ENCODE assay signal across 8 cellular contexts in genomic region chr7:27196287-27196739, GRCh38. TPM values are rescaled to one million over a fixed set of nuclear protein-coding genes. Genes with fewer than 3 reads are reported as not detected.
DNase-seq lines count a peak whose midpoint lies in the region; ATAC-seq and TF ChIP-seq lines count a peak whose summit lies in the region.

No MANE protein-coding gene starts in this region.

- no TSS peak for BruUV-seq in OCI-LY7 (replicated peaks; lab: Mats Ljungman, UMichigan)

- H3K79me2 ChIP-seq in OCI-LY7 (ENCODE audit: insufficient read depth, low read depth, low read length): no peaks in the 10 kb centered on the region

- no peaks in the 10 kb centered on the region for H3K36me3 Mint-ChIP-seq in nephron progenitor cell (ENCODE audit: low read depth)

- TF ChIP-seq CTCF in HL-60 (IDR thresholded peaks at IDR 0.05; ENCODE audit: insufficient read depth, low read length) (peak; percentile 36), OCI-LY7 (conservative IDR thresholded peaks at IDR 0.05; ENCODE audit: low read length) (peak; percentile 96), nephron progenitor cell (IDR thresholded peaks at IDR 0.05) (peak; percentile 82)

- H3K4me2 ChIP-seq in OCI-LY7 (ENCODE audit: low read length): no peak overlapping the region

- H3K9me3 ChIP-seq in OCI-LY7 (ENCODE audit: low read length): no peaks in the 10 kb centered on the region

- no peak overlapping the region for H3K27ac Mint-ChIP-seq in nephron progenitor cell

- H3K27ac ChIP-seq in HL-60 (replicated peaks) (no peak overlapping the region), OCI-LY7 (ENCODE audit: low read depth, low read length, poor library complexity, severe bottlenecking) (no peak overlapping the region)

- H3K4me1 ChIP-seq in OCI-LY7 (ENCODE audit: insufficient read depth, low read length, poor library complexity, severe bottlenecking): peaks cover 10% of the 10 kb centered on the region

- DNase-seq in C1 segment of cervical spinal cord (lab: John Stamatoyannopoulos, UW) (peak in 8 of 14 donors; percentile 8 to 66 (median 37)), HL-60 (ENCODE audit: low read depth in 1 of 2, low spot score in 1 of 2) (peak; percentile 69 to 72), OCI-LY7 (ENCODE audit: low spot score) (peak; percentile 74), activated T-cell treated with anti-CD3 and anti-CD28 coated beads for 4 hours (peak; percentile 84), erythroblast (lab: John Stamatoyannopoulos, UW) (peak; percentile 74 to 89), nephron progenitor cell (peak; percentile 92)
- DNase-seq in stimulated activated naive CD8-positive, alpha-beta T cell treated with anti-CD3 and anti-CD28 coated beads, Interleukin-15, Interleukin-2, amounts not matched to agents 100 U/mL and 50 U/mL, for 24 hours: peak; percentile 85

- H3K4me1 Mint-ChIP-seq in nephron progenitor cell: peaks cover 26% of the 10 kb centered on the region

- intact Hi-C loops in OCI-LY7 (cut with micrococcal nuclease; ENCODE audit: unreplicated experiment): loop anchor here (1.0 to 10.0 kb wide), 7 partner anchors 381 to 881 kb away; partner anchors contain the start of gene HIBADH

- H2AFZ ChIP-seq in OCI-LY7 (ENCODE audit: low read length): no peak overlapping the region

- H3K27me3 Mint-ChIP-seq in nephron progenitor cell (ENCODE audit: low read depth, poor library complexity): peaks cover 97% of the 10 kb centered on the region

- peaks cover 75% of the 10 kb centered on the region for H3K27me3 ChIP-seq in HL-60 (ENCODE audit: insufficient read depth, poor library complexity, severe bottlenecking)

- H3K4me3 ChIP-seq in HL-60 (replicated peaks; ENCODE audit: insufficient read depth, low read length): no peak overlapping the region
- H3K4me3 ChIP-seq in OCI-LY7 (ENCODE audit: low read depth, low read length, poor library complexity, severe bottlenecking): no peak overlapping the region

- no peaks in the 10 kb centered on the region for H3K36me3 ChIP-seq in OCI-LY7 (ENCODE audit: insufficient read depth, low read length)

- ATAC-seq in stimulated activated naive CD8-positive, alpha-beta T cell treated with anti-CD3 and anti-CD28 coated beads, Interleukin-15, Interleukin-2, amounts not matched to agents 100 U/mL and 50 U/mL, for 24 hours: no peak
- no peak for ATAC-seq in HG02938 (IDR thresholded peaks at IDR 0.05; ENCODE audit: unreplicated experiment)

- no peaks in the 10 kb centered on the region for H3K9me2 ChIP-seq in OCI-LY7 (ENCODE audit: insufficient read depth, low read length)

- POLR2A ChIA-PET in OCI-LY7 (lab: Charles Lee): interaction anchor here (0.6 to 1.1 kb wide), 2 partner anchors 330 to 410 kb away, joined by 3 to 4 read pairs; no protein-coding TSS in a partner anchor

- H4K20me1 ChIP-seq in OCI-LY7 (ENCODE audit: insufficient read depth, low read length): no peaks in the 10 kb centered on the region

- CTCF ChIA-PET in OCI-LY7 (lab: Charles Lee; ENCODE audit: unreplicated experiment): interaction anchor here (0.6 to 1.1 kb wide), 4 partner anchors 403 to 1168 kb away, joined by 3 read pairs; no protein-coding TSS in a partner anchor

- H3K9me3 Mint-ChIP-seq in nephron progenitor cell: no peaks in the 10 kb centered on the region

- H3K4me3 Mint-ChIP-seq in nephron progenitor cell: no peak overlapping the region

- no peak for TF ChIP-seq POLR2A in erythroblast (IDR thresholded peaks at IDR 0.05; ENCODE audit: low read length)

RNA-seq across cellular contexts. Expression of gene HOXA13, which starts 3.6 kb away (rescaled TPM):
- total RNA-seq in OCI-LY7 (2014; rRNA removed; shearing (Covaris generic)): 0.15 and 0.54 TPM in 2 replicates
- 0.18 and 0.32 TPM in 2 replicates for total RNA-seq in OCI-LY7 (2022)

RNA-seq across cellular contexts. Expression of gene HOXA11, which starts 11.3 kb away (rescaled TPM):
- not detected in 2 replicates for total RNA-seq in OCI-LY7 (2014; rRNA removed; shearing (Covaris generic))
- not detected in 2 replicates for total RNA-seq in OCI-LY7 (2022)

RNA-seq across cellular contexts. Expression of gene HOXA10, which starts 22.2 kb away (rescaled TPM):
- total RNA-seq in OCI-LY7 (2014; rRNA removed; shearing (Covaris generic)): not detected in 2 replicates
- total RNA-seq in OCI-LY7 (2022): not detected in 2 replicates

RNA-seq across cellular contexts. Expression of gene HOXA9, which starts 31.0 kb away (rescaled TPM):
- not detected in 2 replicates for total RNA-seq in OCI-LY7 (2014; rRNA removed; shearing (Covaris generic))
- not detected in 2 replicates for total RNA-seq in OCI-LY7 (2022)

RNA-seq across cellular contexts. Expression of gene HOXA7, which starts 39.8 kb away (rescaled TPM):
- 4.1 and 6.0 TPM in 2 replicates for total RNA-seq in OCI-LY7 (2014; rRNA removed; shearing (Covaris generic))
- total RNA-seq in OCI-LY7 (2022): 0.42 and 1.2 TPM in 2 replicates

Comparison
In these comparisons a context has a peak if more than half of its experiments do, and no peak if none do; other contexts are left out.
1. DNase-seq: peak in every context shown above with its lines; median percentile 92 in nephron progenitor cell; 85 in stimulated activated naive CD8-positive, alpha-beta T cell treated with anti-CD3 and anti-CD28 coated beads, Interleukin-15, Interleukin-2, amounts not matched to agents 100 U/mL and 50 U/mL, for 24 hours; 84 in activated T-cell treated with anti-CD3 and anti-CD28 coated beads for 4 hours; 82 in erythroblast; 74 in OCI-LY7; 70 in HL-60; 37 in C1 segment of cervical spinal cord.
2. CTCF ChIP-seq: peak in every context shown above with its lines; median percentile 96 in OCI-LY7; 82 in nephron progenitor cell; 36 in HL-60.